21 cellular contexts compared by ENCODE assay signal in genomic region chr19:9018163-9018875, GRCh38. TPM values are rescaled to one million over a fixed set of nuclear protein-coding genes. Genes with fewer than 3 reads are reported as not detected.
A peak's percentile ranks its signal among the peaks of the same experiment; 100 is the strongest.
DNase-seq lines count a peak whose midpoint lies in the region; ATAC-seq, FAIRE-seq and TF ChIP-seq lines count a peak whose summit lies in the region.
"Had no signal": no experiment of that assay in that cellular context is flagged by ENCODE, and none has a peak within 500 bp of the region (broad histone marks: within the 10 kb centered on the region; RNA-seq: fewer than 3 reads in every experiment).

No MANE protein-coding gene starts in this region.

- FAIRE-seq in urothelium cell line (lab: Jason Lieb, UNC), result no peak
- FAIRE-seq: GM12878 had no signal

- POLR2A ChIA-PET in RWPE1 (lab: Yijun Ruan, JAX; ENCODE audit: low non-redundant PET), result no interaction called here

- CTCF ChIA-PET in RWPE1 (lab: Yijun Ruan, JAX), result no interaction called here

- TF ChIP-seq CTCF in RWPE1 (conservative IDR thresholded peaks at IDR 0.05; ENCODE audit: low read depth), result no peak

- peak; percentile 3 for DNase-seq in SIG-M5 treated with dmso at 0.1 percent for 504 hours (lab: John Stamatoyannopoulos, UW; ENCODE audit: unreplicated experiment)
- no peak for DNase-seq in SIG-M5 (lab: John Stamatoyannopoulos, UW)
- DNase-seq in HS-27A (ENCODE audit: low read depth), result peak; percentile 5
- DNase-seq in RWPE1 (ENCODE audit: low spot score), result peak; percentile 32
- peak; percentile 44 for DNase-seq in urothelium cell line (ENCODE audit: low spot score)
- no peak for DNase-seq in GM19240 (ENCODE audit: insufficient read length, low spot score)
- DNase-seq in left lobe of liver (ENCODE audit: low spot score), result no peak
- DNase-seq: MV-4-11; NCI-H1436; NCI-H2081 treated with DMSO at 0.1 percent for 48 hours; NCI-H345; NCI-H69; NK-92 treated with Interleukin-12 subunit alpha and Interleukin-12 subunit beta, amount 100 ng/mL, for 24 hours; SHP77; T-helper 2 cell had no signal

- ATAC-seq in left lobe of liver, result no peak
- ATAC-seq in HG03354 (IDR thresholded peaks at IDR 0.05; ENCODE audit: poor library complexity, severe bottlenecking, unreplicated experiment), result no peak
- ATAC-seq: GM12878 had no signal

- H3K27ac ChIP-seq in RWPE1, result no peak overlapping the region
- H3K27ac ChIP-seq: 22Rv1; BLaER1 treated with 17β-estradiol and CSF1 and Interleukin-3, amounts not matched to agents 10 nM and 100 nM; KMS-11 had no signal

RNA-seq across cellular contexts. Expression of gene MUC16, which starts 8.1 kb away (rescaled TPM):
- not detected for total RNA-seq in left lobe of liver
- total RNA-seq: G401, GM12878 had no signal

Comparison
In these comparisons a context has a peak if more than half of its experiments do, and no peak if none do; other contexts are left out.
1. DNase-seq: peak in SIG-M5 treated with dmso at 0.1 percent for 504 hours (single experiment), HS-27A (single experiment), RWPE1 (single experiment) and urothelium cell line (single experiment); none in SIG-M5 (single experiment), GM19240 (single experiment) and left lobe of liver (single experiment).